29 cellular contexts compared by ENCODE assay signal in the genomic region with DNA sequence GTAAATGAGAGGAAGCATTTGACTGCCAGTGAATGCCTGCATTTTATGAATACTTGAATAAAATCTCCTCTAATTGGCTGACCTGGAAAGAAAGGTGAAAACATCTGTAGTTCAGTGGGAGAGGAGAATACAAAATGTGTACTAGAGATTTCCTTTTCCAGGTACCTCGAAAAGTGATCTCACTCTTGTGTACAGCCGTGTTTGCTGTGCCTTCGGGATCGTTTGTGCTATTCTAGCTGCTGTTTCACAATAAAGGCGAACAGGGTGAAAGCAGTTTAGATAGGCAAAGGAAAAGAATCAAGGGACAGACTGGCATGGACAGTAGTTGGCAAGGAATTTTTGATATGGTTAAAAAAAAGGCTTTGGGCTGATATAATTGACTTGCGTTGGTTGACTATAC.
DNase-seq lines count a peak whose midpoint lies in the region; ATAC-seq and TF ChIP-seq lines count a peak whose summit lies in the region.
"Had no signal": no experiment of that assay in that cellular context is flagged by ENCODE, and none has a peak within 500 bp of the region (broad histone marks: within the 10 kb centered on the region; RNA-seq: fewer than 3 reads in every experiment).

No MANE protein-coding gene starts in this region.

- H3K27ac ChIP-seq in psoas muscle, result peak overlapping the region; percentile 7
- H3K27ac ChIP-seq: lower lobe of right lung, neutrophil, upper lobe of left lung had no signal

- H3K4me1 Mint-ChIP-seq in brain, result peaks cover 66% of the 10 kb centered on the region

- WGBS in psoas muscle, 3 donors, result 31 to 62% (median 44%) methylated on average over 6 of the region's 6 CpGs

- H3K27me3 Mint-ChIP-seq in brain, result no peaks in the 10 kb centered on the region
- H3K27me3 Mint-ChIP-seq: CD4-positive, alpha-beta memory T cell; naive thymus-derived CD4-positive, alpha-beta T cell; progenitor cell of endocrine pancreas had no signal

- H3K36me3 ChIP-seq in psoas muscle (ENCODE audit: insufficient read depth in 1 of 2, low read depth in 1 of 2) (no peaks in the 10 kb centered on the region), BE2C (no peaks in the 10 kb centered on the region)
- H3K36me3 ChIP-seq: lower lobe of right lung, neutrophil, upper lobe of left lung had no signal

- peak overlapping the region; percentile 1 for H3K4me3 ChIP-seq in psoas muscle
- no peak overlapping the region for H3K4me3 ChIP-seq in BE2C (ENCODE audit: low read depth, low read length)
- H3K4me3 ChIP-seq: lower lobe of right lung, upper lobe of left lung had no signal

- no peak for TF ChIP-seq CTCF in brain (conservative IDR thresholded peaks at IDR 0.05)
- no peak for TF ChIP-seq CTCF in psoas muscle (IDR thresholded peaks at IDR 0.05)
- no peak for TF ChIP-seq CTCF in BE2C (IDR thresholded peaks at IDR 0.05; ENCODE audit: low read depth, low read length)

- H3K27ac Mint-ChIP-seq in brain, result peak overlapping the region in 3 of 5 experiments; percentile 18 to 44 (median 26)
- H3K27ac Mint-ChIP-seq: activated T-cell treated with anti-CD3 and anti-CD28 coated beads, Interleukin-2, amount 50 U/mL, for 72 hours; CD4-positive, alpha-beta memory T cell; HFFc6; progenitor cell of endocrine pancreas had no signal

- H3K36me3 Mint-ChIP-seq in brain, result peaks cover 4% of the 10 kb centered on the region

- H3K9me3 Mint-ChIP-seq in brain, result no peaks in the 10 kb centered on the region
- H3K9me3 Mint-ChIP-seq: activated T-cell treated with anti-CD3 and anti-CD28 coated beads, Interleukin-2, amount 50 U/mL, for 72 hours; CD4-positive, alpha-beta memory T cell; HFFc6 had no signal

- H3K4me1 ChIP-seq in psoas muscle, result peaks cover 57% of the 10 kb centered on the region
- peaks cover 23% of the 10 kb centered on the region for H3K4me1 ChIP-seq in BE2C

- H3K27me3 ChIP-seq in psoas muscle (ENCODE audit: insufficient read depth in 3 of 3, low read length in 2 of 3), result no peaks in the 10 kb centered on the region
- H3K27me3 ChIP-seq in BE2C, result no peaks in the 10 kb centered on the region
- H3K27me3 ChIP-seq: neutrophil, upper lobe of left lung had no signal

- H3K9me3 ChIP-seq in psoas muscle (no peaks in the 10 kb centered on the region), BE2C (no peaks in the 10 kb centered on the region)
- H3K9me3 ChIP-seq: lower lobe of right lung, neutrophil, upper lobe of left lung had no signal

- ATAC-seq in psoas muscle (peak; percentile 44 to 80 (median 66)), GM18907 (IDR thresholded peaks at IDR 0.05; ENCODE audit: unreplicated experiment) (no peak)
- ATAC-seq: activated T-cell treated with anti-CD3 and anti-CD28 coated beads, Interleukin-2, amount 50 U/mL, for 72 hours; esophagus mucosa; naive thymus-derived CD4-positive, alpha-beta T cell; Panc1 had no signal

- DNase-seq in NCI-H510A treated with DMSO at 0.1 percent for 48 hours (lab: John Stamatoyannopoulos, UW) (peak; percentile 16), NCI-H510A (lab: John Stamatoyannopoulos, UW) (no peak), NCI-H1105 treated with DMSO at 0.1 percent for 48 hours (lab: John Stamatoyannopoulos, UW) (peak; percentile 84), psoas muscle (no peak), BE2C (no peak), superior temporal gyrus (ENCODE audit: extremely low spot score) (no peak)
- DNase-seq: activated CD4-positive, alpha-beta T cell treated with anti-CD3 and anti-CD28 coated beads, Interleukin-2, amount 50 U/mL, for 48 hours; activated CD4-positive, CD25-positive, alpha-beta regulatory T cell treated with anti-CD3 and anti-CD28 coated beads, Interleukin-2, amount 50 U/mL, for 72 hours; activated T-cell treated with anti-CD3 and anti-CD28 coated beads, Interleukin-2, amount 50 U/mL, for 72 hours; AML-193; CD4-positive, alpha-beta memory T cell; cerebellar nuclear complex; dermis blood vessel endothelial cell; HFFc6; islet precursor cell; KBM-7; lower lobe of right lung; naive thymus-derived CD4-positive, alpha-beta T cell; NCI-H2171; SHP77 treated with DMSO at 0.1 percent for 48 hours; stimulated activated CD4-positive, alpha-beta T cell treated with anti-CD3 and anti-CD28 coated beads, Interleukin-15, amount 100 ng/mL, for 24 hours; stimulated activated CD4-positive, alpha-beta T cell treated with anti-CD3 and anti-CD28 coated beads, Interleukin-4, amount 100 ng/mL, for 4 hours; upper lobe of left lung had no signal

- intact Hi-C loops in psoas muscle (cut with DNase I), result loop anchor here in 1 of 2 donors (10.0 kb wide), 1 partner anchor 55 kb away; no protein-coding TSS in a partner anchor

- peak overlapping the region in 2 of 5 experiments; percentile 9 to 29 for H3K4me3 Mint-ChIP-seq in brain
- H3K4me3 Mint-ChIP-seq: activated T-cell treated with anti-CD3 and anti-CD28 coated beads, Interleukin-2, amount 50 U/mL, for 72 hours; CD4-positive, alpha-beta memory T cell; HFFc6; naive thymus-derived CD4-positive, alpha-beta T cell had no signal

Comparison
In these comparisons a context has a peak if more than half of its experiments do, and no peak if none do; other contexts are left out.
1. DNase-seq: peak in NCI-H510A treated with DMSO at 0.1 percent for 48 hours (single experiment) and NCI-H1105 treated with DMSO at 0.1 percent for 48 hours (single experiment); none in NCI-H510A (single experiment), psoas muscle (0 of 2), BE2C (single experiment) and superior temporal gyrus (single experiment).